ENCODE assay signal across 7 cellular contexts in the genomic region with DNA sequence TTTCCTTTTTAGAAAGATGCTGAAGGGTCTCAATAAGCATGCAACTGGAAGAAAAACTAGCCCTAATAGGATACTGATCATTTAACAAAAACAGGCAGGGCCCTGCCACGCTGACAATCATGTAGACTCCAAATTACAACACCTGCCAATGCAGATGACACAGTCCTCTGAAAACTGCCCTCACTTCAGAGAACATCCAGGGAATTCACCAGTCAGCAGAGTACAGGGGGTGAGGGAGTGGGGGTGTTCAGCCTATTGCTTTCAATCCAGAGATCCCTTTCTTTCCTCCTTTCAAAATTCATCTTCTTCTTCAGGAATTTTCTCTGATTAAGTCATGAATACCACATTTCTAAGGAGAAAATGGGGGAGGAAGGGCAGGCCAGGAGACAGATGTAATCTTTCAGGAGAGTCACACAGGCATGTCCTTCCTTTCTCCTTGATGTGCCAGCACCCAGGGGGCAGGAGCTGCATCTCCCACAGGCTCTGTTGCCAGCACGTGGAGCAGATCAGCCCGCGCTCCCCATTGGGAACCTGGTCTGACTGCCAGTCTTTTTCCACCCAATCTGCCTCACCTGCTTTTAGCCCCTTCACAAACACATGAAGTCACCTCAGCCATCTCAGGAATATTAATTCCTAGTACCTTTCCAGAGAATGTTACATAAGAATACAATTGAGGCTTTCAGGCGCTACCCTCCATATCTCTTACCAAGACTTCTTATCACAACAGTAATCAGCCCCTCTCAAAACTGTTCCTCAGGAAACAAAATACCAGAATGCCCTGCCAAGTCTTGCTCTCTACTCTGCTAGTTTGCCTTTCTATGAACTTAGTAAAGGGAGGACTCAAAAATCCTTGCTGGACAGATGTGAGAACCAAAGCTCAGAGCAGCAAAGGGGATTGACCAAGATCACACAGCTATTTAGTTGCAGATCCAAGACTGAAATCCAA.
DNase-seq lines count a peak whose midpoint lies in the region; ATAC-seq, FAIRE-seq and TF ChIP-seq lines count a peak whose summit lies in the region.
"Not testable (repeated sequence)": the region's sequence is repeated elsewhere in the genome, so short reads cannot be mapped to it uniquely, and the experiment has no call there.

No MANE protein-coding gene starts in this region.

- not testable (repeated sequence) for DNase-seq in GM23338 (ENCODE audit: low spot score); K562 (ENCODE audit: extremely low read depth in 1 of 4, low spot score in 3 of 4); right cardiac atrium; omental fat pad (ENCODE audit: low spot score); aorta

- FAIRE-seq in K562 (lab: Jason Lieb, UNC) = not testable (repeated sequence)

- not testable (repeated sequence) for H3K4me3 ChIP-seq in GM23338; K562; right cardiac atrium (ENCODE audit: low read length); parathyroid adenoma (ENCODE audit: low read depth, low read length); aorta (ENCODE audit: low read length in 2 of 2)

- not testable (repeated sequence) for H3K79me2 ChIP-seq in GM23338 (replicated peaks; ENCODE audit: insufficient read depth); K562 (ENCODE audit: control insufficient read depth, insufficient read depth, low read length); parathyroid adenoma

- intact Hi-C loops in K562 (cut with micrococcal nuclease); right cardiac atrium (cut with DNase I); aorta (cut with DNase I): not testable (repeated sequence)

- BruUV-seq in K562 (replicated peaks; lab: Mats Ljungman, UMichigan) = not testable (repeated sequence)

- H3K4me1 Mint-ChIP-seq in GM23338 = not testable (repeated sequence)

- not testable (repeated sequence) for H3K27ac Mint-ChIP-seq in GM23338

- WGBS in K562 (ENCODE audit: insufficient coverage, low coverage, missing lambda C conversion rate) = no CpG with 5 or more reads among the region's 5 CpGs
- 40% methylated on average over 1 of the region's 5 CpGs for WGBS in right cardiac atrium
- 60 to 83% methylated on average over 1 to 2 of the region's 5 CpGs for WGBS in aorta, 2 donors

- H3K36me3 ChIP-seq in GM23338 (ENCODE audit: insufficient read depth); K562 (ENCODE audit: control insufficient read depth, insufficient read depth, low read length); parathyroid adenoma (ENCODE audit: control insufficient read depth, insufficient read depth, low read length); aorta (ENCODE audit: control insufficient read depth in 1 of 2, insufficient read depth in 2 of 2, low read length in 1 of 2): not testable (repeated sequence)

- not testable (repeated sequence) for H3K4me1 ChIP-seq in GM23338 (ENCODE audit: insufficient read depth); K562 (replicated peaks in 1 of 2; ENCODE audit: control insufficient read depth in 2 of 2, insufficient read depth in 2 of 2, low read length in 2 of 2); right cardiac atrium (ENCODE audit: control insufficient read depth, insufficient read depth, low read length); parathyroid adenoma; aorta (ENCODE audit: control insufficient read depth in 1 of 2, insufficient read depth in 2 of 2, low read length in 2 of 2)

- H2AFZ ChIP-seq in GM23338; K562 (ENCODE audit: low read depth, low read length); parathyroid adenoma: not testable (repeated sequence)

- H3K9me1 ChIP-seq in K562 (ENCODE audit: control insufficient read depth, insufficient read depth, low read length) = not testable (repeated sequence)

- not testable (repeated sequence) for H3F3A ChIP-seq in GM23338 (replicated peaks; ENCODE audit: low read depth)

- not testable (repeated sequence) for H3K27me3 ChIP-seq in GM23338 (ENCODE audit: insufficient read depth); K562 (ENCODE audit: control insufficient read depth in 2 of 2, insufficient read depth in 2 of 2, low read length in 2 of 2); right cardiac atrium (ENCODE audit: control insufficient read depth, insufficient read depth); parathyroid adenoma (ENCODE audit: control insufficient read depth, insufficient read depth, low read length); aorta (ENCODE audit: control insufficient read depth in 1 of 2, insufficient read depth in 2 of 2, low read length in 1 of 2)

- not testable (repeated sequence) for TF ChIP-seq POLR2A in K562 (conservative IDR thresholded peaks at IDR 0.05)

- not testable (repeated sequence) for H3K4me3 Mint-ChIP-seq in GM23338

- TF ChIP-seq EP300 in K562 (IDR thresholded peaks at IDR 0.05; ENCODE audit: low read length) = not testable (repeated sequence)

- not testable (repeated sequence) for H3K27me3 Mint-ChIP-seq in GM23338 (ENCODE audit: insufficient read depth, low read depth, poor library complexity)

- not testable (repeated sequence) for H3K9me3 Mint-ChIP-seq in GM23338

- not testable (repeated sequence) for H3K9ac ChIP-seq in K562 (ENCODE audit: insufficient read depth in 1 of 2, low read depth in 2 of 2, low read length in 2 of 2); parathyroid adenoma

- ATAC-seq in GM23338 (peak; percentile 54), SK-N-SH treated with all-trans-retinoic acid at 6 μM for 48 hours (peak; percentile 63), K562 (peak; percentile 30), right cardiac atrium (peak; percentile 19 to 45), omental fat pad (ENCODE audit: low FRiP score) (peak; percentile 61), aorta (ENCODE audit: low FRiP score) (peak; percentile 47)

- TF ChIP-seq RAD21 in K562 (CRISPR knock-in tag; conservative IDR thresholded peaks at IDR 0.05 in 1 of 2, IDR thresholded peaks at IDR 0.05 in 1 of 2) = not testable (repeated sequence)

- H3K9me2 ChIP-seq in GM23338 (ENCODE audit: insufficient read depth) = not testable (repeated sequence)

- not testable (repeated sequence) for H3K4me2 ChIP-seq in GM23338; K562 (ENCODE audit: insufficient read depth, low read length); parathyroid adenoma (ENCODE audit: low read length)

- in situ Hi-C loops in K562 (cut with MboI) = not testable (repeated sequence)

- H4K20me1 ChIP-seq in GM23338 (replicated peaks; ENCODE audit: insufficient read depth); K562 (replicated peaks; ENCODE audit: control insufficient read depth, insufficient read depth, low read length): not testable (repeated sequence)

- H3K9me3 ChIP-seq in K562 (replicated peaks; ENCODE audit: control insufficient read depth, insufficient read depth, low read depth, low read length); right cardiac atrium (ENCODE audit: control insufficient read depth, low read length); parathyroid adenoma (ENCODE audit: control insufficient read depth, low read length); aorta (ENCODE audit: control insufficient read depth, low read length): not testable (repeated sequence)

- POLR2A ChIA-PET in K562 (lab: Yijun Ruan, JAX) = not testable (repeated sequence)

- H3K27ac ChIP-seq in GM23338 (ENCODE audit: low read depth); K562 (ENCODE audit: extremely low read depth, low read depth, low read length); right cardiac atrium (ENCODE audit: low read length); aorta (ENCODE audit: low read depth in 1 of 2, low read length in 2 of 2): not testable (repeated sequence)
- H3K27ac ChIP-seq in parathyroid adenoma = peak overlapping the region; percentile 68

- TF ChIP-seq CTCF in GM23338 (conservative IDR thresholded peaks at IDR 0.05; ENCODE audit: low read depth in 2 of 2); K562 (IDR thresholded peaks at IDR 0.05 in 2 of 3, conservative IDR thresholded peaks at IDR 0.05 in 1 of 3; ENCODE audit: insufficient read depth in 2 of 3, low read depth in 1 of 3, low read length in 3 of 3); omental fat pad (IDR thresholded peaks at IDR 0.05); parathyroid adenoma (IDR thresholded peaks at IDR 0.05): not testable (repeated sequence)

- H3K36me3 Mint-ChIP-seq in GM23338 (ENCODE audit: low read depth) = not testable (repeated sequence)

- CTCF ChIA-PET in K562 (lab: Yijun Ruan, JAX; ENCODE audit: low intra/inter-chr PET ratio) = not testable (repeated sequence)
